8 cellular contexts compared by ENCODE assay signal in genomic region chr9:126326228-126327015, GRCh38. TPM values are rescaled to one million over a fixed set of nuclear protein-coding genes. Genes with fewer than 3 reads are reported as not detected.
DNase-seq lines count a peak whose midpoint lies in the region; ATAC-seq and TF ChIP-seq lines count a peak whose summit lies in the region.

MVB12B (plus strand) TSS chr9:126326829; CDS start chr9:126326930, 101 bp downstream.

- peak; percentile 84 for ATAC-seq in memory B cell (ENCODE audit: low read depth)
- ATAC-seq in GM19397 (IDR thresholded peaks at IDR 0.05; ENCODE audit: unreplicated experiment) = no peak
- ATAC-seq in GM18868 (IDR thresholded peaks at IDR 0.05; ENCODE audit: unreplicated experiment) = no peak

- peaks cover 0 to 1% (median 1%) of the 10 kb centered on the region in 3 donors for H3K27me3 Mint-ChIP-seq in CD14-positive monocyte (ENCODE audit: low read depth in 3 of 3)
- H3K27me3 Mint-ChIP-seq in memory B cell = no peaks in the 10 kb centered on the region

- peaks cover 3 to 18% (median 12%) of the 10 kb centered on the region in 7 donors for H3K9me3 Mint-ChIP-seq in CD14-positive monocyte
- H3K9me3 Mint-ChIP-seq in memory B cell = peaks cover 5% of the 10 kb centered on the region

- H3K4me1 Mint-ChIP-seq in CD14-positive monocyte (peaks cover 44% of the 10 kb centered on the region), memory B cell (peaks cover 12% of the 10 kb centered on the region)

- H3K27ac Mint-ChIP-seq in CD14-positive monocyte (peak within 1 kb of the TSS in 5 of 7 donors; percentile 63 to 81 (median 68)), memory B cell (no peak within 1 kb of the TSS)

- peak within 1 kb of the TSS; percentile 79 to 88 for H3K4me3 Mint-ChIP-seq in CD14-positive monocyte
- peak within 1 kb of the TSS; percentile 89 for H3K4me3 Mint-ChIP-seq in memory B cell

- no peak for DNase-seq in CD14-positive monocyte (ENCODE audit: low spot score)
- DNase-seq in HuH-7 (ENCODE audit: low spot score) = peak; percentile 61
- DNase-seq in activated CD4-positive, alpha-beta T cell treated with anti-CD3 and anti-CD28 coated beads, Interleukin-2, amount 50 U/mL, for 4 hours = peak; percentile 40 to 41
- peak; percentile 36 for DNase-seq in effector CD4-positive, alpha-beta T cell
- DNase-seq in memory B cell (ENCODE audit: low spot score in 2 of 2) = peak; percentile 41 to 56
- DNase-seq in stimulated activated CD8-positive, alpha-beta memory T cell treated with anti-CD3 and anti-CD28 coated beads, Interleukin-15, amount 100 ng/mL, for 1 hour (ENCODE audit: low read depth) = peak; percentile 14

- H3K36me3 Mint-ChIP-seq in CD14-positive monocyte (peaks cover 5 to 6% of the 10 kb centered on the region in 2 donors), memory B cell (no peaks in the 10 kb centered on the region)

- intact Hi-C loops in CD14-positive monocyte (cut with micrococcal nuclease) = loop anchor here in 1 of 2 donors (5.0 kb wide), 1 partner anchor 146 kb away; no protein-coding TSS in a partner anchor

- TF ChIP-seq CTCF in CD14-positive monocyte (IDR thresholded peaks at IDR 0.05) = no peak

RNA-seq across cellular contexts. Expression of gene MVB12B, which starts in this region (rescaled TPM):
- 1 to 10 TPM; 2.8 to 3.5 TPM for polyA plus RNA-seq in CD14-positive monocyte
